In genomic region chr10:77770081-77770867, GRCh38 we compare ENCODE assay signal across 21 cellular contexts.
A peak's percentile ranks its signal among the peaks of the same experiment; 100 is the strongest.
DNase-seq lines count a peak whose midpoint lies in the region; ATAC-seq and TF ChIP-seq lines count a peak whose summit lies in the region.
"Had no signal": no experiment of that assay in that cellular context is flagged by ENCODE, and none has a peak within 500 bp of the region (broad histone marks: within the 10 kb centered on the region; RNA-seq: fewer than 3 reads in every experiment).

No MANE protein-coding gene starts in this region.

- CTCF ChIA-PET in Panc1 (lab: Charles Lee): no interaction called here

- no peak overlapping the region for H3K18ac ChIP-seq in mesenchymal stem cell (ENCODE audit: low read depth in 1 of 2, low read length in 2 of 2)

- H4K91ac ChIP-seq in mesenchymal stem cell (ENCODE audit: low read length): peak overlapping the region; percentile 14

- ATAC-seq in Panc1: peak; percentile 13; the same call in 1 of the 2 replicates
- ATAC-seq: CD8-positive, alpha-beta T cell; GM12878 had no signal

- intact Hi-C loops in Panc1 (cut with micrococcal nuclease; ENCODE audit: unreplicated experiment) (no loop called here), esophagus squamous epithelium (cut with DNase I) (no loop called here)

- no peak overlapping the region for H2BK12ac ChIP-seq in mesenchymal stem cell (ENCODE audit: low read length in 2 of 2)

- POLR2A ChIA-PET in Panc1 (lab: Charles Lee): no interaction called here

- H3K4me1 ChIP-seq in Panc1 (ENCODE audit: control insufficient read depth, insufficient read depth, low read length) (no peaks in the 10 kb centered on the region), mesenchymal stem cell (ENCODE audit: control insufficient read depth, insufficient read depth, low read depth, low read length) (peaks cover 3% of the 10 kb centered on the region), esophagus squamous epithelium (no peaks in the 10 kb centered on the region)

- H2BK15ac ChIP-seq in mesenchymal stem cell (ENCODE audit: low read depth, poor library complexity, severe bottlenecking): no peak overlapping the region

- H4K8ac ChIP-seq in mesenchymal stem cell (ENCODE audit: low read length): no peak overlapping the region

- H2AFZ ChIP-seq in mesenchymal stem cell (ENCODE audit: low read depth, low read length): no peak overlapping the region
- H2AFZ ChIP-seq: GM23248 had no signal

- peak overlapping the region in 1 of 2 experiments; percentile 14 for H3K14ac ChIP-seq in mesenchymal stem cell (ENCODE audit: low read length in 2 of 2)

- DNase-seq in NCI-H510A treated with DMSO at 0.1 percent for 48 hours (lab: John Stamatoyannopoulos, UW) (peak; percentile 38), NCI-H510A (lab: John Stamatoyannopoulos, UW) (no peak), AG08396 (ENCODE audit: low spot score) (peak; percentile 2), Panc1 (ENCODE audit: low read depth, low spot score) (no peak), mesenchymal stem cell (no peak), esophagus squamous epithelium (lab: John Stamatoyannopoulos, UW) (no peak), substantia nigra (lab: John Stamatoyannopoulos, UW) (no peak), germinal center (ENCODE audit: low spot score) (no peak)
- DNase-seq: Calu3; CD8-positive, alpha-beta T cell; EL; GM23248; Kasumi-1; MM.1S; NCI-H1092; NCI-H1694; NCI-H2081 treated with DMSO at 0.1 percent for 48 hours; NCI-H82; OCI-M1 had no signal

- no peaks in the 10 kb centered on the region for H3K27me3 ChIP-seq in Panc1 (ENCODE audit: control insufficient read depth, insufficient read depth, low read length)
- no peaks in the 10 kb centered on the region for H3K27me3 ChIP-seq in mesenchymal stem cell (ENCODE audit: control insufficient read depth in 1 of 2, insufficient read depth in 1 of 2, low read length in 2 of 2)
- no peaks in the 10 kb centered on the region for H3K27me3 ChIP-seq in esophagus squamous epithelium

- in situ Hi-C loops in Panc1 (cut with HindIII; ENCODE audit: low pct_unique_long_range_greater_than_20kb, low sequenced_read_pairs): no loop called here

- H3K27ac ChIP-seq in Panc1 (ENCODE audit: low read length) (no peak overlapping the region), mesenchymal stem cell (ENCODE audit: low read length, poor library complexity, severe bottlenecking) (no peak overlapping the region), esophagus squamous epithelium (no peak overlapping the region), substantia nigra (ENCODE audit: low read depth, low read length, poor library complexity, severe bottlenecking) (no peak overlapping the region)
- H3K27ac ChIP-seq: GM23248, RWPE1 had no signal

- WGBS in mesenchymal stem cell: 88% methylated on average over 18 of the region's 18 CpGs
- WGBS in esophagus squamous epithelium, 2 donors: 74 to 80% methylated on average over 13 to 14 of the region's 18 CpGs

- no peak for TF ChIP-seq CTCF in Panc1 (IDR thresholded peaks at IDR 0.05)
- no peak for TF ChIP-seq CTCF in esophagus squamous epithelium (IDR thresholded peaks at IDR 0.05)

- H2BK120ac ChIP-seq in mesenchymal stem cell (ENCODE audit: low read depth, low read length): no peak overlapping the region

- no peaks in the 10 kb centered on the region for H3K9me3 ChIP-seq in Panc1 (ENCODE audit: control insufficient read depth, insufficient read depth, low read depth, low read length)
- no peaks in the 10 kb centered on the region for H3K9me3 ChIP-seq in mesenchymal stem cell (ENCODE audit: control insufficient read depth, low read length)
- H3K9me3 ChIP-seq in esophagus squamous epithelium: no peaks in the 10 kb centered on the region

- H3K4me3 ChIP-seq in Panc1 (ENCODE audit: low read depth in 2 of 2, low read length in 2 of 2): no peak overlapping the region
- H3K4me3 ChIP-seq in mesenchymal stem cell (ENCODE audit: insufficient read depth in 1 of 2, low read depth in 1 of 2, low read length in 2 of 2): no peak overlapping the region
- H3K4me3 ChIP-seq in esophagus squamous epithelium: no peak overlapping the region
- H3K4me3 ChIP-seq: GM12878, GM23248 had no signal

- H3K4ac ChIP-seq in mesenchymal stem cell (ENCODE audit: low read depth in 1 of 2, low read length in 2 of 2): no peak overlapping the region

- H2AK5ac ChIP-seq in mesenchymal stem cell (ENCODE audit: low read length, severe bottlenecking): no peak overlapping the region

- TF ChIP-seq POLR2A in esophagus squamous epithelium (IDR thresholded peaks at IDR 0.05): no peak

- H3K36me3 ChIP-seq in Panc1 (ENCODE audit: control insufficient read depth, insufficient read depth, low read length): no peaks in the 10 kb centered on the region
- H3K36me3 ChIP-seq in mesenchymal stem cell (ENCODE audit: control insufficient read depth in 1 of 2, insufficient read depth in 2 of 2, low read depth in 1 of 2, low read length in 2 of 2): peaks cover 0 to 4% of the 10 kb centered on the region in 2 experiments
- H3K36me3 ChIP-seq in esophagus squamous epithelium: no peaks in the 10 kb centered on the region

- no peak overlapping the region for H3K4me2 ChIP-seq in mesenchymal stem cell (ENCODE audit: low read length, poor library complexity, severe bottlenecking)

- peaks cover 2% of the 10 kb centered on the region for H3K79me1 ChIP-seq in mesenchymal stem cell (replicated peaks; ENCODE audit: low read length, poor library complexity, severe bottlenecking)

- BruUV-seq in Panc1 (replicated peaks; lab: Mats Ljungman, UMichigan): no TSS peak

- H3K9ac ChIP-seq in mesenchymal stem cell (ENCODE audit: low read length): no peak overlapping the region
- H3K9ac ChIP-seq: GM23248 had no signal

- H2BK5ac ChIP-seq in mesenchymal stem cell (ENCODE audit: low read depth, low read length, poor library complexity, severe bottlenecking): no peak overlapping the region

- no peak overlapping the region for H3K23ac ChIP-seq in mesenchymal stem cell (ENCODE audit: low read length in 2 of 2)

Comparison
In these comparisons a context has a peak if more than half of its experiments do, and no peak if none do; other contexts are left out.
1. DNase-seq: peak in NCI-H510A treated with DMSO at 0.1 percent for 48 hours (single experiment) and AG08396 (single experiment); none in NCI-H510A (single experiment), Panc1 (single experiment), mesenchymal stem cell (single experiment), esophagus squamous epithelium (single experiment), substantia nigra (0 of 49) and germinal center (single experiment).